27 cellular contexts compared by ENCODE assay signal in the genomic region with DNA sequence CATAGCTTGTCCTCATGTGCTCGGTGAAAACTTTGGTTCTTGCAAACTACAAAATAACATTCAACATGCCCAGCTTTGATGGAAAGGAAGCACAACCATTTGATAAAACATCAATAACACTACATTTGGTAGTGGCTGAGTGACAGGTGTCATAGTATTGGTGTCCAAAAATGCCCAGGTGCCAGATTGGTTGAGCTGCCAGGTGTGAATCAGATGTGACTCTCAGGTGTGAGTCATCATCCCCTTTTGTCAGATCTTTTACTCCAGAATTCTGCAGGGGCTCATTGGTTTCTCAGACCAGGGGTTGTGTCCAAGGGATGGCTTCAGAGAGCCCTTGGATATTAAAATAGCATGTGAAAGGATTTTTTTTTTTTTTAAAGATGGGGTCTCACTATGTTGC. TPM values are rescaled to one million over a fixed set of nuclear protein-coding genes. Genes with fewer than 3 reads are reported as not detected.
DNase-seq lines count a peak whose midpoint lies in the region; ATAC-seq, FAIRE-seq and TF ChIP-seq lines count a peak whose summit lies in the region.
"Had no signal": no experiment of that assay in that cellular context is flagged by ENCODE, and none has a peak within 500 bp of the region (broad histone marks: within the 10 kb centered on the region; RNA-seq: fewer than 3 reads in every experiment).

No MANE protein-coding gene starts in this region.

- H3K79me2 ChIP-seq in keratinocyte (ENCODE audit: control insufficient read depth, insufficient read depth, low read length) = peaks cover 10% of the 10 kb centered on the region

- peaks cover 11% of the 10 kb centered on the region for H3K4me1 Mint-ChIP-seq in activated CD4-positive, alpha-beta memory T cell treated with anti-CD3 and anti-CD28 coated beads for 36 hours (ENCODE audit: low read depth)
- no peaks in the 10 kb centered on the region for H3K4me1 Mint-ChIP-seq in activated CD4-positive, alpha-beta memory T cell treated with anti-CD3 and anti-CD28 coated beads, Interleukin-2, amount 10 ng/mL, durations not matched to agents 7 days and 5 days
- no peaks in the 10 kb centered on the region for H3K4me1 Mint-ChIP-seq in activated T-helper 1 cell treated with anti-CD3 and anti-CD28 coated beads, Interleukin-12 subunit alpha, Interleukin-12 subunit beta, Interleukin-2, Interleukin-4 antibody, amounts not matched to agents 30 ng/mL and 10 ng/mL and 1 ng/mL, durations not matched to agents 14 hours and 24 hours and 36 hours (ENCODE audit: low read depth)
- H3K4me1 Mint-ChIP-seq: endodermal cell had no signal

- H3K4me3 ChIP-seq in A549 = no peak overlapping the region
- no peak overlapping the region for H3K4me3 ChIP-seq in keratinocyte (ENCODE audit: control insufficient read depth in 2 of 3, extremely low read depth in 1 of 3, insufficient read depth in 2 of 3, low read depth in 1 of 3, low read length in 3 of 3)
- H3K4me3 ChIP-seq in effector memory CD4-positive, alpha-beta T cell (ENCODE audit: insufficient read depth, low read depth, low read length, poor library complexity, severe bottlenecking) = no peak overlapping the region
- H3K4me3 ChIP-seq: BLaER1 treated with 17β-estradiol and CSF1 and Interleukin-3, amounts not matched to agents 10 nM and 100 nM; coronary artery; PC-9; smooth muscle cell; tibial nerve had no signal

- TF ChIP-seq EP300 in A549 (IDR thresholded peaks at IDR 0.05) = no peak

- no peak for ATAC-seq in A549
- ATAC-seq in GM18861 (IDR thresholded peaks at IDR 0.05; ENCODE audit: unreplicated experiment) = no peak
- ATAC-seq: HepG2 had no signal

- CTCF ChIA-PET in activated CD4-positive, alpha-beta memory T cell treated with anti-CD3 and anti-CD28 coated beads for 36 hours (lab: Charles Lee) = interaction anchor here (0.7 to 4.8 kb wide), 5 partner anchors 10 to 130 kb away, joined by 3 to 43 read pairs (median 10); no protein-coding TSS in a partner anchor
- CTCF ChIA-PET in activated CD4-positive, alpha-beta memory T cell treated with anti-CD3 and anti-CD28 coated beads, Interleukin-2, amount 10 ng/mL, durations not matched to agents 7 days and 5 days (lab: Charles Lee) = interaction anchor here (1.4 to 2.5 kb wide), 3 partner anchors 107 to 144 kb away, joined by 3 to 14 read pairs (median 6); no protein-coding TSS in a partner anchor
- CTCF ChIA-PET in A549 (lab: Yijun Ruan, JAX) = interaction anchor here (0.9 to 5.8 kb wide), 9 partner anchors 10 to 144 kb away, joined by 3 to 48 read pairs (median 7); no protein-coding TSS in a partner anchor

- no peaks in the 10 kb centered on the region for H3K9me1 ChIP-seq in keratinocyte (ENCODE audit: control insufficient read depth, extremely low read depth, insufficient read depth, low read length)

- intact Hi-C loops in activated CD4-positive, alpha-beta memory T cell treated with anti-CD3 and anti-CD28 coated beads for 36 hours (cut with micrococcal nuclease) = no loop called here
- intact Hi-C loops in activated T-helper 1 cell treated with anti-CD3 and anti-CD28 coated beads, Interleukin-12 subunit alpha, Interleukin-12 subunit beta, Interleukin-2, Interleukin-4 antibody, amounts not matched to agents 30 ng/mL and 10 ng/mL and 1 ng/mL, durations not matched to agents 14 hours and 24 hours and 36 hours (cut with micrococcal nuclease) = no loop called here

- no peak overlapping the region for H2AFZ ChIP-seq in keratinocyte (ENCODE audit: control insufficient read depth, low read length)
- H2AFZ ChIP-seq: PC-9 had no signal

- H3K4me3 Mint-ChIP-seq in activated CD4-positive, alpha-beta memory T cell treated with anti-CD3 and anti-CD28 coated beads for 36 hours = no peak overlapping the region
- H3K4me3 Mint-ChIP-seq in activated CD4-positive, alpha-beta memory T cell treated with anti-CD3 and anti-CD28 coated beads, Interleukin-2, amount 10 ng/mL, durations not matched to agents 7 days and 5 days = no peak overlapping the region
- no peak overlapping the region for H3K4me3 Mint-ChIP-seq in activated T-helper 1 cell treated with anti-CD3 and anti-CD28 coated beads, Interleukin-12 subunit alpha, Interleukin-12 subunit beta, Interleukin-2, Interleukin-4 antibody, amounts not matched to agents 30 ng/mL and 10 ng/mL and 1 ng/mL, durations not matched to agents 14 hours and 24 hours and 36 hours
- H3K4me3 Mint-ChIP-seq: endodermal cell; naive B cell; stimulated activated naive CD8-positive, alpha-beta T cell treated with anti-CD3 and anti-CD28 coated beads, Interleukin-15, Interleukin-2, amounts not matched to agents 100 ng/mL and 50 ng/mL, for 24 hours had no signal

- H3K4me2 ChIP-seq in A549 = no peak overlapping the region
- no peak overlapping the region for H3K4me2 ChIP-seq in keratinocyte (ENCODE audit: control insufficient read depth, extremely low read depth, insufficient read depth, low read depth, low read length)
- H3K4me2 ChIP-seq: BLaER1 treated with 17β-estradiol and CSF1 and Interleukin-3, amounts not matched to agents 10 nM and 100 nM; PC-9; smooth muscle cell had no signal

- no peaks in the 10 kb centered on the region for H3K27me3 Mint-ChIP-seq in activated CD4-positive, alpha-beta memory T cell treated with anti-CD3 and anti-CD28 coated beads for 36 hours
- no peaks in the 10 kb centered on the region for H3K27me3 Mint-ChIP-seq in activated CD4-positive, alpha-beta memory T cell treated with anti-CD3 and anti-CD28 coated beads, Interleukin-2, amount 10 ng/mL, durations not matched to agents 7 days and 5 days
- no peaks in the 10 kb centered on the region for H3K27me3 Mint-ChIP-seq in activated T-helper 1 cell treated with anti-CD3 and anti-CD28 coated beads, Interleukin-12 subunit alpha, Interleukin-12 subunit beta, Interleukin-2, Interleukin-4 antibody, amounts not matched to agents 30 ng/mL and 10 ng/mL and 1 ng/mL, durations not matched to agents 14 hours and 24 hours and 36 hours (ENCODE audit: insufficient read depth)
- H3K27me3 Mint-ChIP-seq: naive B cell; stimulated activated naive CD8-positive, alpha-beta T cell treated with anti-CD3 and anti-CD28 coated beads, Interleukin-15, Interleukin-2, amounts not matched to agents 100 ng/mL and 50 ng/mL, for 24 hours had no signal

- H3K27ac Mint-ChIP-seq in activated CD4-positive, alpha-beta memory T cell treated with anti-CD3 and anti-CD28 coated beads for 36 hours = no peak overlapping the region
- H3K27ac Mint-ChIP-seq in activated CD4-positive, alpha-beta memory T cell treated with anti-CD3 and anti-CD28 coated beads, Interleukin-2, amount 10 ng/mL, durations not matched to agents 7 days and 5 days = no peak overlapping the region
- H3K27ac Mint-ChIP-seq in activated T-helper 1 cell treated with anti-CD3 and anti-CD28 coated beads, Interleukin-12 subunit alpha, Interleukin-12 subunit beta, Interleukin-2, Interleukin-4 antibody, amounts not matched to agents 30 ng/mL and 10 ng/mL and 1 ng/mL, durations not matched to agents 14 hours and 24 hours and 36 hours = no peak overlapping the region
- H3K27ac Mint-ChIP-seq: endodermal cell; naive B cell; stimulated activated naive CD8-positive, alpha-beta T cell treated with anti-CD3 and anti-CD28 coated beads, Interleukin-15, Interleukin-2, amounts not matched to agents 100 ng/mL and 50 ng/mL, for 24 hours had no signal

- no peaks in the 10 kb centered on the region for H3K9me3 Mint-ChIP-seq in activated CD4-positive, alpha-beta memory T cell treated with anti-CD3 and anti-CD28 coated beads for 36 hours
- H3K9me3 Mint-ChIP-seq in activated CD4-positive, alpha-beta memory T cell treated with anti-CD3 and anti-CD28 coated beads, Interleukin-2, amount 10 ng/mL, durations not matched to agents 7 days and 5 days = no peaks in the 10 kb centered on the region
- H3K9me3 Mint-ChIP-seq in activated T-helper 1 cell treated with anti-CD3 and anti-CD28 coated beads, Interleukin-12 subunit alpha, Interleukin-12 subunit beta, Interleukin-2, Interleukin-4 antibody, amounts not matched to agents 30 ng/mL and 10 ng/mL and 1 ng/mL, durations not matched to agents 14 hours and 24 hours and 36 hours = no peaks in the 10 kb centered on the region
- H3K9me3 Mint-ChIP-seq: endodermal cell; naive B cell; stimulated activated naive CD8-positive, alpha-beta T cell treated with anti-CD3 and anti-CD28 coated beads, Interleukin-15, Interleukin-2, amounts not matched to agents 100 ng/mL and 50 ng/mL, for 24 hours had no signal

- no peak for TF ChIP-seq POLR2A in A549 (IDR thresholded peaks at IDR 0.05; ENCODE audit: low read length)

- H3K27ac ChIP-seq in A549 (no peak overlapping the region), keratinocyte (ENCODE audit: control insufficient read depth, insufficient read depth, low read length) (no peak overlapping the region)
- H3K27ac ChIP-seq in effector memory CD4-positive, alpha-beta T cell (ENCODE audit: insufficient read depth, low read length, poor library complexity, severe bottlenecking) = no peak overlapping the region
- H3K27ac ChIP-seq: BLaER1 treated with 17β-estradiol and CSF1 and Interleukin-3, amounts not matched to agents 10 nM and 100 nM; coronary artery; PC-9; tibial nerve had no signal

- dilution Hi-C loops in keratinocyte (cut with MboI; ENCODE audit: extremely low pct_ligation_motif_present, low sequenced_read_pairs) = no loop called here

- peaks cover 28% of the 10 kb centered on the region for H3K36me3 Mint-ChIP-seq in activated CD4-positive, alpha-beta memory T cell treated with anti-CD3 and anti-CD28 coated beads for 36 hours
- H3K36me3 Mint-ChIP-seq in activated CD4-positive, alpha-beta memory T cell treated with anti-CD3 and anti-CD28 coated beads, Interleukin-2, amount 10 ng/mL, durations not matched to agents 7 days and 5 days (ENCODE audit: low read depth) = peaks cover 60% of the 10 kb centered on the region
- H3K36me3 Mint-ChIP-seq in activated T-helper 1 cell treated with anti-CD3 and anti-CD28 coated beads, Interleukin-12 subunit alpha, Interleukin-12 subunit beta, Interleukin-2, Interleukin-4 antibody, amounts not matched to agents 30 ng/mL and 10 ng/mL and 1 ng/mL, durations not matched to agents 14 hours and 24 hours and 36 hours (ENCODE audit: low read depth) = peaks cover 26% of the 10 kb centered on the region

- H4K20me1 ChIP-seq in keratinocyte (ENCODE audit: control insufficient read depth, extremely low read depth, insufficient read depth, low read length) = peaks cover 13% of the 10 kb centered on the region

- no peaks in the 10 kb centered on the region for H3K4me1 ChIP-seq in A549
- peaks cover 4% of the 10 kb centered on the region for H3K4me1 ChIP-seq in keratinocyte (ENCODE audit: control insufficient read depth, extremely low read depth, insufficient read depth, low read length)
- no peaks in the 10 kb centered on the region for H3K4me1 ChIP-seq in effector memory CD4-positive, alpha-beta T cell (ENCODE audit: control insufficient read depth, insufficient read depth, low read length, poor library complexity, severe bottlenecking)
- H3K4me1 ChIP-seq: tibial nerve had no signal

- DNase-seq in activated CD4-positive, alpha-beta memory T cell treated with anti-CD3 and anti-CD28 coated beads for 36 hours = peak; percentile 27
- DNase-seq in activated CD4-positive, alpha-beta memory T cell treated with anti-CD3 and anti-CD28 coated beads, Interleukin-2, amount 10 ng/mL, durations not matched to agents 7 days and 5 days = no peak
- no peak for DNase-seq in A549 (ENCODE audit: low read depth in 1 of 2, low spot score in 1 of 2)
- peak; percentile 51 for DNase-seq in RKO (ENCODE audit: low spot score)
- DNase-seq in keratinocyte (ENCODE audit: low read depth, low spot score) = no peak
- DNase-seq in effector memory CD4-positive, alpha-beta T cell = no peak
- DNase-seq in activated T-helper 1 cell treated with anti-CD3 and anti-CD28 coated beads, Interleukin-12 subunit alpha, Interleukin-12 subunit beta, Interleukin-2, Interleukin-4 antibody, amounts not matched to agents 30 ng/mL and 10 ng/mL and 1 ng/mL, durations not matched to agents 14 hours and 24 hours and 36 hours (ENCODE audit: low spot score) = no peak
- DNase-seq: activated CD4-positive, alpha-beta T cell treated with anti-CD3 and anti-CD28 coated beads for 4 hours; activated CD8-positive, alpha-beta memory T cell treated with anti-CD3 and anti-CD28 coated beads, Interleukin-2, amount 50 U/mL, for 48 hours; Calu3; endodermal cell; mesendoderm; naive B cell; NCI-H1105; NCI-H2081 treated with DMSO at 0.1 percent for 48 hours; nucleus accumbens; PC-9; stimulated activated CD4-positive, alpha-beta T cell treated with anti-CD3 and anti-CD28 coated beads, Interleukin-4, amount 100 ng/mL, for 1 hour; T-helper 1 cell had no signal

- FAIRE-seq in A549 (lab: Jason Lieb, UNC) (no peak), keratinocyte (lab: Jason Lieb, UNC) (peak; percentile 79)
- FAIRE-seq: H1, HepG2 had no signal

- TF ChIP-seq CTCF in A549 (IDR thresholded peaks at IDR 0.05) = no peak
- TF ChIP-seq CTCF in keratinocyte (optimal IDR thresholded peaks at IDR 0.05 in 1 of 3, IDR thresholded peaks at IDR 0.05 in 1 of 3, conservative IDR thresholded peaks at IDR 0.05 in 1 of 3; ENCODE audit: extremely low read depth in 1 of 3, insufficient read depth in 2 of 3, low read length in 3 of 3) = no peak

- 100% methylated on average over 1 of the region's 1 CpG for WGBS in A549 (ENCODE audit: missing lambda C conversion rate)

- no peak for TF ChIP-seq RAD21 in A549 (conservative IDR thresholded peaks at IDR 0.05 in 1 of 2, IDR thresholded peaks at IDR 0.05 in 1 of 2)

- POLR2A ChIA-PET in activated CD4-positive, alpha-beta memory T cell treated with anti-CD3 and anti-CD28 coated beads for 36 hours (lab: Charles Lee) = interaction anchor here (1.4 kb wide), 1 partner anchor 20 kb away, joined by 4 read pairs; no protein-coding TSS in a partner anchor
- POLR2A ChIA-PET in activated CD4-positive, alpha-beta memory T cell treated with anti-CD3 and anti-CD28 coated beads, Interleukin-2, amount 10 ng/mL, durations not matched to agents 7 days and 5 days (lab: Charles Lee) = interaction anchor here (0.6 to 1.3 kb wide), 2 partner anchors 20 to 767 kb away, joined by 3 read pairs; no protein-coding TSS in a partner anchor
- POLR2A ChIA-PET in A549 (lab: Yijun Ruan, JAX) = no interaction called here

- H3K9me3 ChIP-seq in A549 (no peaks in the 10 kb centered on the region), keratinocyte (ENCODE audit: control insufficient read depth, low read depth, low read length) (no peaks in the 10 kb centered on the region)
- H3K9me3 ChIP-seq in effector memory CD4-positive, alpha-beta T cell (ENCODE audit: control insufficient read depth, low read length) = no peaks in the 10 kb centered on the region
- H3K9me3 ChIP-seq: BLaER1 treated with 17β-estradiol and CSF1 and Interleukin-3, amounts not matched to agents 10 nM and 100 nM; tibial nerve had no signal

- H3K27me3 ChIP-seq in keratinocyte (ENCODE audit: control insufficient read depth, extremely low read depth, insufficient read depth, low read length) = no peaks in the 10 kb centered on the region
- H3K27me3 ChIP-seq in effector memory CD4-positive, alpha-beta T cell (replicated peaks; ENCODE audit: control insufficient read depth, insufficient read depth, low read length, poor library complexity, severe bottlenecking) = no peaks in the 10 kb centered on the region
- H3K27me3 ChIP-seq: BLaER1 treated with 17β-estradiol and CSF1 and Interleukin-3, amounts not matched to agents 10 nM and 100 nM; tibial nerve had no signal

- no peak overlapping the region for H3K9ac ChIP-seq in keratinocyte (ENCODE audit: control insufficient read depth, extremely low read depth, insufficient read depth, low read length)
- H3K9ac ChIP-seq: BLaER1 treated with 17β-estradiol and CSF1 and Interleukin-3, amounts not matched to agents 10 nM and 100 nM had no signal

- H3K36me3 ChIP-seq in keratinocyte (ENCODE audit: control insufficient read depth in 2 of 2, extremely low read depth in 1 of 2, insufficient read depth in 2 of 2, low read length in 2 of 2) = peaks cover 65 to 73% of the 10 kb centered on the region in 2 experiments
- H3K36me3 ChIP-seq in effector memory CD4-positive, alpha-beta T cell (ENCODE audit: control insufficient read depth, insufficient read depth, low read length) = peaks cover 93% of the 10 kb centered on the region

RNA-seq across cellular contexts. Expression of a gene that starts 22.5 kb away (rescaled TPM):
- total RNA-seq in activated CD4-positive, alpha-beta memory T cell treated with anti-CD3 and anti-CD28 coated beads for 36 hours = 10 to 100 TPM; 42.8 to 43.2 TPM
- total RNA-seq in activated CD4-positive, alpha-beta memory T cell treated with anti-CD3 and anti-CD28 coated beads, Interleukin-2, amount 10 ng/mL, durations not matched to agents 7 days and 5 days = 10 to 100 TPM; 52.5 to 53.8 TPM
- 16.5 and 19.2 TPM in 2 replicates for polyA plus RNA-seq in A549 (2011; rRNA removed)
- polyA plus RNA-seq in A549 (2012; cell fraction: cytosol; rRNA removed) = 18.1 and 20.0 TPM in 2 replicates
- polyA plus RNA-seq in A549 (2012; cell fraction: nucleus; rRNA removed) = 110 and 115 TPM in 2 replicates
- polyA plus RNA-seq in A549 (2017; fragmentation: RNase III; extraction: RNeasy Plus Mini Kit Qiagen cat#74134 plus additional on column Dnase treatment) = 17.7 to 19.9 TPM (median 18.4 TPM) in 3 replicates
- polyA minus RNA-seq in A549 (2011; rRNA and poly(A)+ RNA removed) = 13.8 and 14.7 TPM in 2 replicates
- 10.3 to 13.2 TPM (median 12.6 TPM) in 3 replicates for polyA plus RNA-seq in keratinocyte
- 18.4 TPM for polyA plus RNA-seq in keratinocyte (2011; ENCODE audit: low read depth)
- 6.0 and 6.5 TPM in 2 replicates for polyA plus RNA-seq in keratinocyte (2011; cell fraction: cytosol; rRNA removed)
- polyA plus RNA-seq in keratinocyte (2011; cell fraction: nucleus; rRNA removed) = 39.0 and 43.4 TPM in 2 replicates
- polyA plus RNA-seq in keratinocyte (2012; ENCODE audit: low replicate concordance) = 11.4 and 17.4 TPM in 2 replicates
- 7.3 to 30.8 TPM (median 16.2 TPM) in 3 replicates for polyA minus RNA-seq in keratinocyte
- 6.7 TPM for polyA minus RNA-seq in keratinocyte (2011; cell fraction: cytosol; rRNA and poly(A)+ RNA removed)
- 21.6 and 24.1 TPM in 2 replicates for polyA minus RNA-seq in keratinocyte (2011; cell fraction: nucleus; rRNA and poly(A)+ RNA removed)
- total RNA-seq in activated T-helper 1 cell treated with anti-CD3 and anti-CD28 coated beads, Interleukin-12 subunit alpha, Interleukin-12 subunit beta, Interleukin-2, Interleukin-4 antibody, amounts not matched to agents 30 ng/mL and 10 ng/mL and 1 ng/mL, durations not matched to agents 14 hours and 24 hours and 36 hours = 39.1 and 39.3 TPM in 2 replicates

RNA-seq across cellular contexts. Expression of a gene that starts 50.8 kb away (rescaled TPM):
- 10 to 100 TPM; 15.7 to 18.6 TPM for total RNA-seq in activated CD4-positive, alpha-beta memory T cell treated with anti-CD3 and anti-CD28 coated beads for 36 hours
- 10 to 100 TPM; 23.8 to 24.6 TPM for total RNA-seq in activated CD4-positive, alpha-beta memory T cell treated with anti-CD3 and anti-CD28 coated beads, Interleukin-2, amount 10 ng/mL, durations not matched to agents 7 days and 5 days
- polyA plus RNA-seq in A549 (2011; rRNA removed) (18.0 and 19.7 TPM in 2 replicates), A549 (2017; fragmentation: RNase III; extraction: RNeasy Plus Mini Kit Qiagen cat#74134 plus additional on column Dnase treatment) (24.6 to 26.5 TPM (median 24.6 TPM) in 3 replicates), keratinocyte (15.4 to 17.0 TPM (median 15.7 TPM) in 3 replicates)
- 24.8 and 26.0 TPM in 2 replicates for polyA plus RNA-seq in A549 (2012; cell fraction: cytosol; rRNA removed)
- polyA plus RNA-seq in A549 (2012; cell fraction: nucleus; rRNA removed) = 31.3 and 34.6 TPM in 2 replicates
- 12.6 and 14.3 TPM in 2 replicates for polyA minus RNA-seq in A549 (2011; rRNA and poly(A)+ RNA removed)
- 29.1 TPM for polyA plus RNA-seq in keratinocyte (2011; ENCODE audit: low read depth)
- 10.7 and 15.3 TPM in 2 replicates for polyA plus RNA-seq in keratinocyte (2011; cell fraction: cytosol; rRNA removed)
- polyA plus RNA-seq in keratinocyte (2011; cell fraction: nucleus; rRNA removed) = 12.7 and 14.4 TPM in 2 replicates
- polyA plus RNA-seq in keratinocyte (2012; ENCODE audit: low replicate concordance) = 13.4 and 18.1 TPM in 2 replicates
- 9.8 to 26.1 TPM (median 10.7 TPM) in 3 replicates for polyA minus RNA-seq in keratinocyte
- 13.8 TPM for polyA minus RNA-seq in keratinocyte (2011; cell fraction: cytosol; rRNA and poly(A)+ RNA removed)
- polyA minus RNA-seq in keratinocyte (2011; cell fraction: nucleus; rRNA and poly(A)+ RNA removed) = 4.4 and 7.7 TPM in 2 replicates
- total RNA-seq in activated T-helper 1 cell treated with anti-CD3 and anti-CD28 coated beads, Interleukin-12 subunit alpha, Interleukin-12 subunit beta, Interleukin-2, Interleukin-4 antibody, amounts not matched to agents 30 ng/mL and 10 ng/mL and 1 ng/mL, durations not matched to agents 14 hours and 24 hours and 36 hours = 26.9 and 28.0 TPM in 2 replicates

Comparison
In these comparisons a context has a peak if more than half of its experiments do, and no peak if none do; other contexts are left out.
1. DNase-seq: peak in activated CD4-positive, alpha-beta memory T cell treated with anti-CD3 and anti-CD28 coated beads for 36 hours (single experiment) and RKO (single experiment); none in activated CD4-positive, alpha-beta memory T cell treated with anti-CD3 and anti-CD28 coated beads, Interleukin-2, amount 10 ng/mL, durations not matched to agents 7 days and 5 days (single experiment), A549 (0 of 2), keratinocyte (single experiment), effector memory CD4-positive, alpha-beta T cell (0 of 3) and activated T-helper 1 cell treated with anti-CD3 and anti-CD28 coated beads, Interleukin-12 subunit alpha, Interleukin-12 subunit beta, Interleukin-2, Interleukin-4 antibody, amounts not matched to agents 30 ng/mL and 10 ng/mL and 1 ng/mL, durations not matched to agents 14 hours and 24 hours and 36 hours (single experiment).